In genomic region chr2:171703574-171704347, GRCh38 we compare ENCODE assay signal across 8 cellular contexts. TPM values are rescaled to one million over a fixed set of nuclear protein-coding genes. Genes with fewer than 3 reads are reported as not detected.
DNase-seq lines count a peak whose midpoint lies in the region; ATAC-seq, FAIRE-seq and TF ChIP-seq lines count a peak whose summit lies in the region.

No MANE protein-coding gene starts in this region.

- ATAC-seq in WTC11 (peak; percentile 52; the same call in 1 of the 2 replicates), GM21717 (IDR thresholded peaks at IDR 0.05; ENCODE audit: unreplicated experiment) (no peak)

- peaks cover 2% of the 10 kb centered on the region for H3K9me1 ChIP-seq in keratinocyte (ENCODE audit: control insufficient read depth, extremely low read depth, insufficient read depth, low read length)

- peak; percentile 66 for FAIRE-seq in keratinocyte (lab: Jason Lieb, UNC)

- no peaks in the 10 kb centered on the region for H3K9me3 ChIP-seq in keratinocyte (ENCODE audit: control insufficient read depth, low read depth, low read length)

- no peaks in the 10 kb centered on the region for H3K27me3 ChIP-seq in keratinocyte (ENCODE audit: control insufficient read depth, extremely low read depth, insufficient read depth, low read length)

- H3K79me2 ChIP-seq in keratinocyte (ENCODE audit: control insufficient read depth, insufficient read depth, low read length) = peaks cover 55% of the 10 kb centered on the region

- no peak overlapping the region for H2AFZ ChIP-seq in keratinocyte (ENCODE audit: control insufficient read depth, low read length)

- no peaks in the 10 kb centered on the region for H3K9me3 Mint-ChIP-seq in WTC11

- peaks cover 8% of the 10 kb centered on the region; the same call in 1 of the 2 replicates for H3K4me1 Mint-ChIP-seq in WTC11

- H3K27me3 Mint-ChIP-seq in WTC11 (ENCODE audit: low read depth) = no peaks in the 10 kb centered on the region

- no peak overlapping the region for H3K9ac ChIP-seq in keratinocyte (ENCODE audit: control insufficient read depth, extremely low read depth, insufficient read depth, low read length)

- no peaks in the 10 kb centered on the region for H4K20me1 ChIP-seq in keratinocyte (ENCODE audit: control insufficient read depth, extremely low read depth, insufficient read depth, low read length)

- POLR2A ChIA-PET in WTC11 (lab: Charles Lee) = interaction anchor here (0.7 kb wide), 1 partner anchor 235 kb away, joined by 3 read pairs; no protein-coding TSS in a partner anchor

- H3K36me3 ChIP-seq in keratinocyte (ENCODE audit: control insufficient read depth in 2 of 2, extremely low read depth in 1 of 2, insufficient read depth in 2 of 2, low read length in 2 of 2) = peaks cover 3 to 4% of the 10 kb centered on the region in 2 experiments

- no peak overlapping the region for H3K4me3 ChIP-seq in keratinocyte (ENCODE audit: control insufficient read depth in 2 of 3, extremely low read depth in 1 of 3, insufficient read depth in 2 of 3, low read depth in 1 of 3, low read length in 3 of 3)

- no peak overlapping the region for H3K27ac ChIP-seq in keratinocyte (ENCODE audit: control insufficient read depth, insufficient read depth, low read length)

- DNase-seq in NCI-H2196 (lab: John Stamatoyannopoulos, UW; ENCODE audit: unreplicated experiment) (peak; percentile 16), NCI-H2196 treated with DMSO at 0.1 percent for 48 hours (lab: John Stamatoyannopoulos, UW; ENCODE audit: unreplicated experiment) (no peak), LoVo (ENCODE audit: low spot score) (peak; percentile 39), WTC11 (ENCODE audit: low spot score) (no peak), keratinocyte (ENCODE audit: low read depth, low spot score) (no peak), GF-D8 (lab: John Stamatoyannopoulos, UW) (no peak)
- DNase-seq in stimulated activated CD4-positive, alpha-beta T cell treated with anti-CD3 and anti-CD28 coated beads, Interleukin-12 subunit alpha, Interleukin-12 subunit beta, amount 100 ng/mL, for 4 hours = no peak

- peaks cover 14% of the 10 kb centered on the region for H3K4me1 ChIP-seq in keratinocyte (ENCODE audit: control insufficient read depth, extremely low read depth, insufficient read depth, low read length)

- dilution Hi-C loops in keratinocyte (cut with MboI; ENCODE audit: extremely low pct_ligation_motif_present, low sequenced_read_pairs) = no loop called here

- CTCF ChIA-PET in WTC11 (lab: Charles Lee) = interaction anchor here (0.6 to 2.6 kb wide), 16 partner anchors 9 to 758 kb away, joined by 3 to 29 read pairs (median 4); partner anchors contain the start of genes DLX2 and DYNC1I2

- H3K27ac Mint-ChIP-seq in WTC11 = peak overlapping the region; percentile 67; the same call in 1 of the 2 replicates

- TF ChIP-seq CTCF in WTC11 (IDR thresholded peaks at IDR 0.05) (peak; percentile 28; the same call in 1 of the 2 replicates), keratinocyte (optimal IDR thresholded peaks at IDR 0.05 in 1 of 3, IDR thresholded peaks at IDR 0.05 in 1 of 3, conservative IDR thresholded peaks at IDR 0.05 in 1 of 3; ENCODE audit: extremely low read depth in 1 of 3, insufficient read depth in 2 of 3, low read length in 3 of 3) (peak in 2 of 3 experiments; percentile 35 to 40)

- no peaks in the 10 kb centered on the region; the same call in 1 of the 2 replicates for H3K36me3 Mint-ChIP-seq in WTC11

- H3K4me3 Mint-ChIP-seq in WTC11 = no peak overlapping the region

- H3K4me2 ChIP-seq in keratinocyte (ENCODE audit: control insufficient read depth, extremely low read depth, insufficient read depth, low read depth, low read length) = no peak overlapping the region

TF ChIP-seq in WTC11, 78 proteins besides CTCF, POLR2A, EP300 and RAD21 (continues in another document):
- TF ChIP-seq MAX (CRISPR knock-in tag; IDR thresholded peaks at IDR 0.05) (no peak), MLX (CRISPR knock-in tag; IDR thresholded peaks at IDR 0.05) (no peak), ZNF281 (CRISPR knock-in tag; IDR thresholded peaks at IDR 0.05) (no peak), TEAD1 (CRISPR knock-in tag; IDR thresholded peaks at IDR 0.05) (no peak), KAT7 (CRISPR knock-in tag; IDR thresholded peaks at IDR 0.05; ENCODE audit: borderline replicate concordance) (no peak), ZNF232 (CRISPR knock-in tag; IDR thresholded peaks at IDR 0.05) (no peak), ZNF219 (CRISPR knock-in tag; IDR thresholded peaks at IDR 0.05; ENCODE audit: borderline replicate concordance) (no peak), ZNF317 (CRISPR knock-in tag; IDR thresholded peaks at IDR 0.05; ENCODE audit: borderline replicate concordance, low read depth) (no peak), SMAD4 (CRISPR knock-in tag; IDR thresholded peaks at IDR 0.05) (no peak), ZNF416 (CRISPR knock-in tag; IDR thresholded peaks at IDR 0.05) (no peak), FOXP1 (CRISPR knock-in tag; IDR thresholded peaks at IDR 0.05; ENCODE audit: borderline replicate concordance) (no peak), PREB (CRISPR knock-in tag; IDR thresholded peaks at IDR 0.05; ENCODE audit: borderline replicate concordance) (no peak), CREM (CRISPR knock-in tag; IDR thresholded peaks at IDR 0.05) (no peak), E2F1 (CRISPR knock-in tag; IDR thresholded peaks at IDR 0.05) (no peak), TCF7 (CRISPR knock-in tag; IDR thresholded peaks at IDR 0.05; ENCODE audit: low read depth) (no peak), EMX1 (CRISPR knock-in tag; IDR thresholded peaks at IDR 0.05) (no peak)

RNA-seq across cellular contexts. Expression of gene DYNC1I2, which starts 16.5 kb away (rescaled TPM):
- 67.9 to 73.7 TPM (median 69.1 TPM) in 3 replicates for total RNA-seq in WTC11 (2021)
- 194 to 237 TPM (median 205 TPM) in 3 replicates for polyA plus RNA-seq in keratinocyte
- 327 TPM for polyA plus RNA-seq in keratinocyte (2011; ENCODE audit: low read depth)
- 147 and 239 TPM in 2 replicates for polyA plus RNA-seq in keratinocyte (2011; cell fraction: cytosol; rRNA removed)
- 198 and 231 TPM in 2 replicates for polyA plus RNA-seq in keratinocyte (2011; cell fraction: nucleus; rRNA removed)
- polyA plus RNA-seq in keratinocyte (2012; ENCODE audit: low replicate concordance) = 103 and 136 TPM in 2 replicates
- 34.0 to 180 TPM (median 135 TPM) in 3 replicates for polyA minus RNA-seq in keratinocyte
- 59.1 TPM for polyA minus RNA-seq in keratinocyte (2011; cell fraction: cytosol; rRNA and poly(A)+ RNA removed)
- 71.6 and 144 TPM in 2 replicates for polyA minus RNA-seq in keratinocyte (2011; cell fraction: nucleus; rRNA and poly(A)+ RNA removed)

Comparison
In these comparisons a context has a peak if more than half of its experiments do, and no peak if none do; other contexts are left out.
1. DNase-seq: peak in NCI-H2196 (single experiment) and LoVo (single experiment); none in NCI-H2196 treated with DMSO at 0.1 percent for 48 hours (single experiment), WTC11 (single experiment), keratinocyte (single experiment), GF-D8 (single experiment) and stimulated activated CD4-positive, alpha-beta T cell treated with anti-CD3 and anti-CD28 coated beads, Interleukin-12 subunit alpha, Interleukin-12 subunit beta, amount 100 ng/mL, for 4 hours (single experiment).